Comparison of ENCODE assay signal across 15 cellular contexts in the genomic region with DNA sequence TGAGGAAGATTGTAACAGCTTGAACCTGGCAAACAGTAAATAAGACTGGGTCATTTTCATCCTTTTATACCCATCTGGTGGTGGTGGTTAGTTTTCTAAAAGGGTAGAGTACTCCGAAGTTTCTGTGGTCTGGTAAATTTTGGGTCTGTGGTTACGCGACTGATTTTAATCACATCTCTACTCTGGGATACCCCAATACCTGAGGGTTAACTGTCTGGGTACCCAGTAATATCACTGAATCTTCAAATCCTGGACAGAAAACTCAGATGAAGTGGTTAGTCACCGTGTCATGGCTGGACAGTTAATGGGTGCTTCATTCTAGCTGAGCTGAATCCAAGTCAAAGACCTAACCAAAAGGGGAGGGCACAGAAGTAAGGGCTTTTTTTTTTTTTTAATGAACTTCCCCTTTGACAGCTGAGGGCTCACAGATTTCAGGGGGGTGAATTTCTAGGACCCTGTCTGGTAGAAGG.
"Had no signal": no experiment of that assay in that cellular context is flagged by ENCODE, and none has a peak within 500 bp of the region (broad histone marks: within the 10 kb centered on the region; RNA-seq: fewer than 3 reads in every experiment).

No MANE protein-coding gene starts in this region.

- H3K36me3 Mint-ChIP-seq: activated CD8-positive, alpha-beta memory T cell treated with anti-CD3 and anti-CD28 coated beads, Interleukin-2, amount 10 ng/mL, durations not matched to agents 7 days and 5 days had no signal

- H3K4me3 ChIP-seq: cardiac muscle cell, coronary artery, heart right ventricle, left lung, psoas muscle, thyroid gland had no signal

- H3K4me1 ChIP-seq: left lung, psoas muscle had no signal

- DNase-seq: activated CD4-positive, CD25-positive, alpha-beta regulatory T cell; activated CD8-positive, alpha-beta memory T cell treated with anti-CD3 and anti-CD28 coated beads, Interleukin-2, amount 10 ng/mL, durations not matched to agents 7 days and 5 days; activated gamma-delta T cell treated with Interleukin-2 at 50 U/mL for 16 hours; activated T-cell treated with anti-CD3 and anti-CD28 coated beads, Interleukin-2, amount 50 U/mL, for 4 hours; effector CD4-positive, alpha-beta T cell; foreskin melanocyte; heart right ventricle; left lung; occipital lobe; psoas muscle; stimulated activated CD4-positive, alpha-beta T cell treated with anti-CD3 and anti-CD28 coated beads, Interleukin-12 subunit alpha, Interleukin-12 subunit beta, amount 100 ng/mL, for 4 hours; thyroid gland had no signal

- H3K4me1 Mint-ChIP-seq: nephron had no signal

- ATAC-seq: activated CD8-positive, alpha-beta memory T cell treated with anti-CD3 and anti-CD28 coated beads, Interleukin-2, amount 10 ng/mL, durations not matched to agents 7 days and 5 days; activated T-cell treated with anti-CD3 and anti-CD28 coated beads, Interleukin-2, amount 50 U/mL, for 4 hours; heart right ventricle; left lung; psoas muscle had no signal

- H3K27ac ChIP-seq: cardiac muscle cell, coronary artery, heart right ventricle, left lung, psoas muscle, thyroid gland had no signal

- H3K27me3 ChIP-seq: cardiac muscle cell, left lung, thyroid gland had no signal

- H3K9me3 Mint-ChIP-seq: activated T-cell treated with anti-CD3 and anti-CD28 coated beads, Interleukin-2, amount 50 U/mL, for 4 hours; nephron had no signal

- H3K9me3 ChIP-seq: heart right ventricle, left lung, psoas muscle, thyroid gland had no signal

- H3K4me3 Mint-ChIP-seq: activated CD8-positive, alpha-beta memory T cell treated with anti-CD3 and anti-CD28 coated beads, Interleukin-2, amount 10 ng/mL, durations not matched to agents 7 days and 5 days; activated T-cell treated with anti-CD3 and anti-CD28 coated beads, Interleukin-2, amount 50 U/mL, for 4 hours; nephron had no signal

- H3K27ac Mint-ChIP-seq: activated CD8-positive, alpha-beta memory T cell treated with anti-CD3 and anti-CD28 coated beads, Interleukin-2, amount 10 ng/mL, durations not matched to agents 7 days and 5 days; nephron had no signal

- H3K36me3 ChIP-seq: cardiac muscle cell, heart right ventricle, left lung, thyroid gland had no signal
